ENCODE assay signal across 27 cellular contexts in the genomic region with DNA sequence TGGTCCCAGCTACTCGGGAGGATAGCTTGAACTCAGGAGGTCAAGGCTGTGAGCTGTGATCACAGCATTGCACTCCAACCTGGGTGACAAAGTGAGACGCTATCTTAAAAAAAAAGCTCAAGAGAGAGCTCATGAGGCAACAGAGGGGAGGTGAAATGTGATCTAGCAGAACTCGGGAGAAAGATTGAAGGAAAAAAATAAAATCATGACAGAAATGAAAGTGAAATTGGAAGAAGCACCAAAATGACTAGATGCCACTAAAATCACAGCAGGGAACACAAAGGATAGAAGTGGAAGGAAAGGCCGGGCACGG.
DNase-seq lines count a peak whose midpoint lies in the region; ATAC-seq, FAIRE-seq and TF ChIP-seq lines count a peak whose summit lies in the region.
"Had no signal": no experiment of that assay in that cellular context is flagged by ENCODE, and none has a peak within 500 bp of the region (broad histone marks: within the 10 kb centered on the region; RNA-seq: fewer than 3 reads in every experiment).

No MANE protein-coding gene starts in this region.

- no peak for TF ChIP-seq CTCF in CD4-positive, alpha-beta T cell (IDR thresholded peaks at IDR 0.05)
- TF ChIP-seq CTCF in kidney (IDR thresholded peaks at IDR 0.05; ENCODE audit: borderline replicate concordance, extremely low read depth, insufficient read depth): no peak

- no peak overlapping the region for H3K4me3 ChIP-seq in kidney (ENCODE audit: low read length in 2 of 2)
- H3K4me3 ChIP-seq: dorsolateral prefrontal cortex, lung, psoas muscle had no signal

- peak; percentile 25 for ATAC-seq in CD4-positive, alpha-beta T cell (ENCODE audit: poor library complexity)
- ATAC-seq: psoas muscle, SK-N-SH treated with all-trans-retinoic acid at 6 μM for 48 hours had no signal

- no peak overlapping the region for H3K9ac ChIP-seq in kidney (ENCODE audit: low read length in 2 of 2)

- no peaks in the 10 kb centered on the region for H3K36me3 Mint-ChIP-seq in activated CD4-positive, alpha-beta T cell treated with anti-CD3 and anti-CD28 coated beads, Interleukin-2, amount 10 ng/mL, durations not matched to agents 24 days and 14 days (ENCODE audit: low read depth)
- peaks cover 5% of the 10 kb centered on the region for H3K36me3 Mint-ChIP-seq in CD4-positive, alpha-beta T cell (ENCODE audit: low read depth)
- no peaks in the 10 kb centered on the region for H3K36me3 Mint-ChIP-seq in activated CD4-positive, alpha-beta memory T cell treated with anti-CD3 and anti-CD28 coated beads for 36 hours
- H3K36me3 Mint-ChIP-seq: type B pancreatic cell had no signal

- H3K4me1 ChIP-seq in kidney (ENCODE audit: control insufficient read depth in 1 of 2, insufficient read depth in 1 of 2, low read depth in 1 of 2, low read length in 2 of 2): no peaks in the 10 kb centered on the region

- H3K27ac ChIP-seq in CD4-positive, alpha-beta T cell (ENCODE audit: low read depth, low read length): no peak overlapping the region
- H3K27ac ChIP-seq in kidney (ENCODE audit: low read depth in 2 of 2, low read length in 2 of 2): no peak overlapping the region
- H3K27ac ChIP-seq: dorsolateral prefrontal cortex, neutrophil, psoas muscle had no signal

- H3K36me3 ChIP-seq in kidney (ENCODE audit: control insufficient read depth in 1 of 2, insufficient read depth in 2 of 2, low read length in 2 of 2): no peaks in the 10 kb centered on the region
- H3K36me3 ChIP-seq: neutrophil had no signal

- CTCF ChIA-PET in CD4-positive, alpha-beta T cell (lab: Charles Lee): interaction anchor here (0.8 kb wide), 1 partner anchor 65 kb away, joined by 3 read pairs; no protein-coding TSS in a partner anchor
- CTCF ChIA-PET in activated CD4-positive, alpha-beta memory T cell treated with anti-CD3 and anti-CD28 coated beads for 36 hours (lab: Charles Lee): no interaction called here

- peaks cover 3% of the 10 kb centered on the region for H3K9me3 Mint-ChIP-seq in activated CD4-positive, alpha-beta T cell treated with anti-CD3 and anti-CD28 coated beads, Interleukin-2, amount 10 ng/mL, durations not matched to agents 24 days and 14 days
- H3K9me3 Mint-ChIP-seq in CD4-positive, alpha-beta T cell: peaks cover 4% of the 10 kb centered on the region
- no peaks in the 10 kb centered on the region for H3K9me3 Mint-ChIP-seq in activated CD4-positive, alpha-beta memory T cell treated with anti-CD3 and anti-CD28 coated beads for 36 hours
- H3K9me3 Mint-ChIP-seq: type B pancreatic cell had no signal

- peak overlapping the region; percentile 47 for H3K4me3 Mint-ChIP-seq in activated CD4-positive, alpha-beta T cell treated with anti-CD3 and anti-CD28 coated beads, Interleukin-2, amount 10 ng/mL, durations not matched to agents 24 days and 14 days
- H3K4me3 Mint-ChIP-seq in CD4-positive, alpha-beta T cell: peak overlapping the region; percentile 69
- no peak overlapping the region for H3K4me3 Mint-ChIP-seq in activated CD4-positive, alpha-beta memory T cell treated with anti-CD3 and anti-CD28 coated beads for 36 hours
- H3K4me3 Mint-ChIP-seq: type B pancreatic cell had no signal

- H3K4me1 Mint-ChIP-seq in activated CD4-positive, alpha-beta T cell treated with anti-CD3 and anti-CD28 coated beads, Interleukin-2, amount 10 ng/mL, durations not matched to agents 24 days and 14 days: peaks cover 52% of the 10 kb centered on the region
- H3K4me1 Mint-ChIP-seq in CD4-positive, alpha-beta T cell (ENCODE audit: low read depth): peaks cover 81% of the 10 kb centered on the region
- H3K4me1 Mint-ChIP-seq in activated CD4-positive, alpha-beta memory T cell treated with anti-CD3 and anti-CD28 coated beads for 36 hours (ENCODE audit: low read depth): peaks cover 67% of the 10 kb centered on the region

- intact Hi-C loops in activated CD4-positive, alpha-beta T cell treated with anti-CD3 and anti-CD28 coated beads, Interleukin-2, amount 10 ng/mL, durations not matched to agents 24 days and 14 days (cut with micrococcal nuclease): loop anchor here (1.0 kb wide), 2 partner anchors 121 to 591 kb away; no protein-coding TSS in a partner anchor
- intact Hi-C loops in CD4-positive, alpha-beta T cell (cut with DNase I, micrococcal nuclease): no loop called here
- intact Hi-C loops in activated CD4-positive, alpha-beta memory T cell treated with anti-CD3 and anti-CD28 coated beads for 36 hours (cut with micrococcal nuclease): loop anchor here (5.0 kb wide), 3 partner anchors 111 to 816 kb away; partner anchors contain the start of gene BNIP2
- intact Hi-C loops in kidney (cut with DNase I): no loop called here

- H3K9me3 ChIP-seq in CD4-positive, alpha-beta T cell (ENCODE audit: control insufficient read depth, low read length): no peaks in the 10 kb centered on the region
- H3K9me3 ChIP-seq in kidney (ENCODE audit: control insufficient read depth in 1 of 2, low read length in 2 of 2): no peaks in the 10 kb centered on the region
- H3K9me3 ChIP-seq: neutrophil, psoas muscle had no signal

- peaks cover 18% of the 10 kb centered on the region for H3K27me3 Mint-ChIP-seq in activated CD4-positive, alpha-beta T cell treated with anti-CD3 and anti-CD28 coated beads, Interleukin-2, amount 10 ng/mL, durations not matched to agents 24 days and 14 days
- H3K27me3 Mint-ChIP-seq in CD4-positive, alpha-beta T cell: no peaks in the 10 kb centered on the region
- no peaks in the 10 kb centered on the region for H3K27me3 Mint-ChIP-seq in activated CD4-positive, alpha-beta memory T cell treated with anti-CD3 and anti-CD28 coated beads for 36 hours

- no peak for FAIRE-seq in kidney (lab: Jason Lieb, UNC)
- FAIRE-seq: astrocyte, GM18507, H1 had no signal

- H3K27me3 ChIP-seq in CD4-positive, alpha-beta T cell (ENCODE audit: control insufficient read depth, insufficient read depth, low read length): no peaks in the 10 kb centered on the region

- DNase-seq in activated CD4-positive, alpha-beta T cell treated with anti-CD3 and anti-CD28 coated beads, Interleukin-2, amount 10 ng/mL, durations not matched to agents 24 days and 14 days: no peak
- no peak for DNase-seq in activated CD4-positive, alpha-beta T cell treated with anti-CD3 and anti-CD28 coated beads for 4 hours
- no peak for DNase-seq in CD4-positive, alpha-beta T cell
- no peak for DNase-seq in activated CD4-positive, alpha-beta memory T cell treated with anti-CD3 and anti-CD28 coated beads for 36 hours
- DNase-seq in central memory CD4-positive, alpha-beta T cell: peak; percentile 19
- DNase-seq in NCI-H2081 treated with DMSO at 0.1 percent for 48 hours (lab: John Stamatoyannopoulos, UW) (no peak), DMS153 treated with DMSO at 0.1 percent for 48 hours (lab: John Stamatoyannopoulos, UW; ENCODE audit: unreplicated experiment) (no peak), kidney (no peak)
- DNase-seq: 8988T; activated effector memory CD4-positive, alpha-beta T cell treated with anti-CD3 and anti-CD28 coated beads, Interleukin-2, amount 50 U/mL, for 16 hours; caudate nucleus; DMS79; dorsolateral prefrontal cortex; GF-D8; glutamatergic neuron; NCI-H1417 treated with DMSO at 0.1 percent for 48 hours; NCI-H446; NCI-H82; psoas muscle; T-helper 9 cell had no signal

- POLR2A ChIA-PET in CD4-positive, alpha-beta T cell (lab: Charles Lee): interaction anchor here (0.8 to 1.3 kb wide), 3 partner anchors 33 to 109 kb away, joined by 3 to 4 read pairs (median 4); partner anchors contain the start of gene BNIP2
- POLR2A ChIA-PET in activated CD4-positive, alpha-beta memory T cell treated with anti-CD3 and anti-CD28 coated beads for 36 hours (lab: Charles Lee): interaction anchor here (0.7 kb wide), 1 partner anchor 312 kb away, joined by 9 read pairs; no protein-coding TSS in a partner anchor

- H3K27ac Mint-ChIP-seq in activated CD4-positive, alpha-beta T cell treated with anti-CD3 and anti-CD28 coated beads, Interleukin-2, amount 10 ng/mL, durations not matched to agents 24 days and 14 days: peak overlapping the region; percentile 67
- H3K27ac Mint-ChIP-seq in CD4-positive, alpha-beta T cell: peak overlapping the region; percentile 81
- H3K27ac Mint-ChIP-seq in activated CD4-positive, alpha-beta memory T cell treated with anti-CD3 and anti-CD28 coated beads for 36 hours: peak overlapping the region; percentile 19
- H3K27ac Mint-ChIP-seq: type B pancreatic cell had no signal

Comparison
In these comparisons a context has a peak if more than half of its experiments do, and no peak if none do; other contexts are left out.
1. H3K27ac Mint-ChIP-seq: peak in every context shown above with its lines; median percentile 81 in CD4-positive, alpha-beta T cell; 67 in activated CD4-positive, alpha-beta T cell treated with anti-CD3 and anti-CD28 coated beads, Interleukin-2, amount 10 ng/mL, durations not matched to agents 24 days and 14 days; 19 in activated CD4-positive, alpha-beta memory T cell treated with anti-CD3 and anti-CD28 coated beads for 36 hours.
2. intact Hi-C loops: an anchor here in activated CD4-positive, alpha-beta T cell treated with anti-CD3 and anti-CD28 coated beads, Interleukin-2, amount 10 ng/mL, durations not matched to agents 24 days and 14 days (1.0 kb wide) and activated CD4-positive, alpha-beta memory T cell treated with anti-CD3 and anti-CD28 coated beads for 36 hours (5.0 kb wide); none called in CD4-positive, alpha-beta T cell and kidney.